8 cellular contexts compared by ENCODE assay signal in genomic region chr2:74507926-74508520, GRCh38. TPM values are rescaled to one million over a fixed set of nuclear protein-coding genes. Genes with fewer than 3 reads are reported as not detected.
A peak's percentile ranks its signal among the peaks of the same experiment; 100 is the strongest.
DNase-seq lines count a peak whose midpoint lies in the region; ATAC-seq and TF ChIP-seq lines count a peak whose summit lies in the region.

No MANE protein-coding gene starts in this region.

- peaks cover 40% of the 10 kb centered on the region for H3K27me3 Mint-ChIP-seq in activated T-cell treated with anti-CD3 and anti-CD28 coated beads, Interleukin-2, amount 50 U/mL, for 4 hours (ENCODE audit: low read depth)

- peak; percentile 5 to 7 for ATAC-seq in activated T-cell treated with anti-CD3 and anti-CD28 coated beads, Interleukin-2, amount 50 U/mL, for 4 hours
- peak; percentile 3 for ATAC-seq in HG03097 (IDR thresholded peaks at IDR 0.05; ENCODE audit: low FRiP score, unreplicated experiment)
- peak; percentile 20; the same call in 1 of the 2 replicates for ATAC-seq in Panc1
- no peak for ATAC-seq in lung (ENCODE audit: insufficient read depth, low FRiP score)
- peak in 1 of 2 donors; percentile 27 for ATAC-seq in upper lobe of left lung (ENCODE audit: low FRiP score in 2 of 2)

- H3K36me3 ChIP-seq in Panc1 (ENCODE audit: control insufficient read depth, insufficient read depth, low read length) (peaks cover 4% of the 10 kb centered on the region), lung (ENCODE audit: control insufficient read depth in 2 of 2, insufficient read depth in 2 of 2, low read length in 2 of 2) (peaks cover 0 to 5% of the 10 kb centered on the region in 2 donors), upper lobe of left lung (peaks cover 0 to 22% (median 6%) of the 10 kb centered on the region in 4 donors)

- H3K4me1 ChIP-seq in Panc1 (ENCODE audit: control insufficient read depth, insufficient read depth, low read length) (peaks cover 25% of the 10 kb centered on the region), lung (ENCODE audit: control insufficient read depth in 2 of 2, insufficient read depth in 2 of 2, low read length in 2 of 2) (peaks cover 8 to 19% of the 10 kb centered on the region in 2 donors), upper lobe of left lung (peaks cover 33 to 49% (median 39%) of the 10 kb centered on the region in 4 donors)

- CTCF ChIA-PET in Panc1 (lab: Charles Lee) = no interaction called here

- H3K27ac ChIP-seq in Panc1 (ENCODE audit: low read length) = peak overlapping the region; percentile 98
- H3K27ac ChIP-seq in coronary artery = peak overlapping the region; percentile 97
- H3K27ac ChIP-seq in lung (ENCODE audit: low read depth in 1 of 2, low read length in 1 of 2) = peak overlapping the region; percentile 51 to 98
- peak overlapping the region; percentile 96 to 100 (median 98) for H3K27ac ChIP-seq in upper lobe of left lung

- BruUV-seq in Panc1 (replicated peaks; lab: Mats Ljungman, UMichigan) = no TSS peak

- DNase-seq in activated T-cell treated with anti-CD3 and anti-CD28 coated beads, Interleukin-2, amount 50 U/mL, for 4 hours = no peak
- DNase-seq in activated T-cell treated with anti-CD3 and anti-CD28 coated beads for 4 hours = no peak
- DNase-seq in Panc1 (ENCODE audit: low read depth, low spot score) = no peak
- DNase-seq in coronary artery (ENCODE audit: low spot score) = no peak
- DNase-seq in lung (ENCODE audit: low spot score) = no peak
- peak; percentile 40 to 82 for DNase-seq in upper lobe of left lung
- DNase-seq in ecto neural progenitor cell (ENCODE audit: low spot score) = no peak

- WGBS in lung, 2 donors = 14 to 15% methylated on average over 38 of the region's 38 CpGs
- 19 to 27% methylated on average over 15 to 36 of the region's 38 CpGs for WGBS in upper lobe of left lung, 2 donors

- peaks cover 42% of the 10 kb centered on the region for H3K4me1 Mint-ChIP-seq in activated T-cell treated with anti-CD3 and anti-CD28 coated beads, Interleukin-2, amount 50 U/mL, for 4 hours (ENCODE audit: low read depth)

- no peak for TF ChIP-seq CTCF in Panc1 (IDR thresholded peaks at IDR 0.05)
- no peak for TF ChIP-seq CTCF in coronary artery (IDR thresholded peaks at IDR 0.05)
- no peak for TF ChIP-seq CTCF in lung (IDR thresholded peaks at IDR 0.05; ENCODE audit: control extremely low read depth, extremely low read depth)
- no peak for TF ChIP-seq CTCF in upper lobe of left lung (IDR thresholded peaks at IDR 0.05)

- H3K4me3 ChIP-seq in Panc1 (ENCODE audit: low read depth in 2 of 2, low read length in 2 of 2) (peak overlapping the region; percentile 86 to 94), coronary artery (peak overlapping the region; percentile 83), lung (peak overlapping the region; percentile 47), upper lobe of left lung (peak overlapping the region; percentile 44 to 82 (median 56))

- in situ Hi-C loops in Panc1 (cut with HindIII; ENCODE audit: low pct_unique_long_range_greater_than_20kb, low sequenced_read_pairs) = no loop called here

- no peaks in the 10 kb centered on the region for H3K9me3 ChIP-seq in Panc1 (ENCODE audit: control insufficient read depth, insufficient read depth, low read depth, low read length)
- no peaks in the 10 kb centered on the region for H3K9me3 ChIP-seq in lung (ENCODE audit: control insufficient read depth in 2 of 2, insufficient read depth in 1 of 2, low read length in 1 of 2)
- no peaks in the 10 kb centered on the region for H3K9me3 ChIP-seq in upper lobe of left lung

- H3K36me3 Mint-ChIP-seq in activated T-cell treated with anti-CD3 and anti-CD28 coated beads, Interleukin-2, amount 50 U/mL, for 4 hours (ENCODE audit: insufficient read depth) = peaks cover 18% of the 10 kb centered on the region

- TF ChIP-seq EP300 in upper lobe of left lung (IDR thresholded peaks at IDR 0.05) = no peak

- peak overlapping the region; percentile 99 for H3K4me3 Mint-ChIP-seq in activated T-cell treated with anti-CD3 and anti-CD28 coated beads, Interleukin-2, amount 50 U/mL, for 4 hours

- TF ChIP-seq POLR2A in upper lobe of left lung (IDR thresholded peaks at IDR 0.05) = no peak

- intact Hi-C loops in Panc1 (cut with micrococcal nuclease; ENCODE audit: unreplicated experiment) = loop anchor here (10.0 kb wide), 1 partner anchor 77 kb away; no protein-coding TSS in a partner anchor

- H3K27me3 ChIP-seq in Panc1 (ENCODE audit: control insufficient read depth, insufficient read depth, low read length) (no peaks in the 10 kb centered on the region), lung (ENCODE audit: control insufficient read depth, insufficient read depth) (no peaks in the 10 kb centered on the region), upper lobe of left lung (peaks cover 0 to 17% (median 7%) of the 10 kb centered on the region in 4 donors)

- no peaks in the 10 kb centered on the region for H3K9me3 Mint-ChIP-seq in activated T-cell treated with anti-CD3 and anti-CD28 coated beads, Interleukin-2, amount 50 U/mL, for 4 hours

- POLR2A ChIA-PET in Panc1 (lab: Charles Lee) = no interaction called here

RNA-seq across cellular contexts. Expression of gene PCGF1, which starts 0.5 kb away (rescaled TPM):
- total RNA-seq in activated T-cell treated with anti-CD3 and anti-CD28 coated beads, Interleukin-2, amount 50 U/mL, for 4 hours = 10 to 100 TPM; 21.7 to 32.4 (median 28.8) TPM
- total RNA-seq in Panc1 (2021; ENCODE audit: unreplicated experiment) (36.8 TPM), lung (10 to 100 TPM; 16.7 to 35.5 TPM), upper lobe of left lung (10 to 100 TPM; 15.4 to 43.2 (median 34.6) TPM)
- polyA plus RNA-seq in Panc1 (2012; ENCODE audit: insufficient read length) = 27.7 TPM
- polyA plus RNA-seq in lung = 10 to 100 TPM; 20.6 to 47.8 TPM

RNA-seq across cellular contexts. Expression of gene TLX2, which starts 6.2 kb away (rescaled TPM):
- total RNA-seq in activated T-cell treated with anti-CD3 and anti-CD28 coated beads, Interleukin-2, amount 50 U/mL, for 4 hours = not detected
- total RNA-seq in Panc1 (2021; ENCODE audit: unreplicated experiment) (not detected), lung (not detected), upper lobe of left lung (1 to 10 TPM in 1 of 6 donors, under 1 TPM in 1, not detected in 4; 0.26 to 2.6 TPM)
- 0.17 TPM for polyA plus RNA-seq in Panc1 (2012; ENCODE audit: insufficient read length)
- under 1 TPM in 1 of 2 donors, not detected in 1; 0.03 TPM for polyA plus RNA-seq in lung

RNA-seq across cellular contexts. Expression of gene LBX2, which starts 8.6 kb away (rescaled TPM):
- total RNA-seq in activated T-cell treated with anti-CD3 and anti-CD28 coated beads, Interleukin-2, amount 50 U/mL, for 4 hours = under 1 TPM in 2 of 3 donors, not detected in 1; 0.22 to 0.24 TPM
- total RNA-seq in Panc1 (2021; ENCODE audit: unreplicated experiment) (9.6 TPM), lung (1 to 10 TPM in 1 of 2 donors, under 1 TPM in 1; 0.63 to 1.9 TPM), upper lobe of left lung (1 to 10 TPM; 1.3 to 8.4 (median 2.4) TPM)
- 13.6 TPM for polyA plus RNA-seq in Panc1 (2012; ENCODE audit: insufficient read length)
- polyA plus RNA-seq in lung = 1 to 10 TPM in 1 of 2 donors, under 1 TPM in 1; 0.83 to 1.4 TPM

RNA-seq across cellular contexts. Expression of gene DQX1, which starts 18.0 kb away (rescaled TPM):
- under 1 TPM; 0.28 to 0.34 (median 0.30) TPM for total RNA-seq in activated T-cell treated with anti-CD3 and anti-CD28 coated beads, Interleukin-2, amount 50 U/mL, for 4 hours
- total RNA-seq in Panc1 (2021; ENCODE audit: unreplicated experiment) (0.41 TPM), lung (under 1 TPM in 1 of 2 donors, not detected in 1; 0.34 TPM), upper lobe of left lung (under 1 TPM in 3 of 6 donors, not detected in 3; 0.26 to 0.37 (median 0.33) TPM)
- polyA plus RNA-seq in Panc1 (2012; ENCODE audit: insufficient read length) = 0.19 TPM
- under 1 TPM; 0.12 to 0.17 TPM for polyA plus RNA-seq in lung

RNA-seq across cellular contexts. Expression of gene AUP1, which starts 21.5 kb away (rescaled TPM):
- total RNA-seq in activated T-cell treated with anti-CD3 and anti-CD28 coated beads, Interleukin-2, amount 50 U/mL, for 4 hours = 100 to 1,000 TPM; 200 to 204 (median 203) TPM
- total RNA-seq in Panc1 (2021; ENCODE audit: unreplicated experiment) (142 TPM), lung (100 to 1,000 TPM in 1 of 2 donors, 10 to 100 TPM in 1; 65.6 to 102 TPM), upper lobe of left lung (100 to 1,000 TPM in 4 of 6 donors, 10 to 100 TPM in 2; 93.4 to 337 (median 125) TPM)
- 145 TPM for polyA plus RNA-seq in Panc1 (2012; ENCODE audit: insufficient read length)
- polyA plus RNA-seq in lung = 100 to 1,000 TPM; 156 to 185 TPM

Comparison
In these comparisons a context has a peak if more than half of its experiments do, and no peak if none do; other contexts are left out.
1. DNase-seq: peak in upper lobe of left lung (2 of 2); none in activated T-cell treated with anti-CD3 and anti-CD28 coated beads, Interleukin-2, amount 50 U/mL, for 4 hours (single experiment), activated T-cell treated with anti-CD3 and anti-CD28 coated beads for 4 hours (single experiment), Panc1 (single experiment), coronary artery (single experiment), lung (single experiment) and ecto neural progenitor cell (single experiment).
2. Peak in every context shown above with its lines, with median percentiles within 50 percentile points of each other: H3K27ac ChIP-seq and H3K4me3 ChIP-seq.